In the genomic region with DNA sequence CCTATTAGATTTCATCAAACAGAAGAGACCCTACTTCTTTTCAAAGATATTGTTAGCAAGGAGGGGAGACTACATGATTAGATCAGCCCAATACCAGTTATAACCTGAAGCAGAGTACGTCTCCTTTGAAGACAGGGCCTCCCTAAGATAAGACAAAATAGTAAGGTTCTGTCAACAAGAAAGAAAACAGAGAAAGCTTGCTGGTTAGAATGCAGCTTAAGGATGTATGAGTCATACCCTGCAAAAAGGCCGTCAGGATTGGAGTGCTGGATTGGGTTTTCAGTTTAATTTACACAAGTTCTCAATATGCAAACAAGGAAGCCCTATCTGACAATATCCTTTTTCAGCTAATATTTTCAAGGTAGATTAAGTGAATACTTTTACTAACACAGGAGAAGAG, we compare ENCODE assay signal across 25 cellular contexts.
"Had no signal": no experiment of that assay in that cellular context is flagged by ENCODE, and none has a peak within 500 bp of the region (broad histone marks: within the 10 kb centered on the region; RNA-seq: fewer than 3 reads in every experiment).

No MANE protein-coding gene starts in this region.

- H3K4me1 Mint-ChIP-seq: activated B cell treated with CpG ODN at 0.5 μM for 24 hours; activated CD4-positive, alpha-beta memory T cell treated with anti-CD3 and anti-CD28 coated beads, Interleukin-2, amount 10 ng/mL, durations not matched to agents 7 days and 5 days; activated CD8-positive, alpha-beta memory T cell treated with anti-CD3 and anti-CD28 coated beads, Interleukin-2, amount 10 ng/mL, durations not matched to agents 7 days and 5 days; activated naive CD8-positive, alpha-beta T cell treated with anti-CD3 and anti-CD28 coated beads for 36 hours; naive B cell; stimulated activated memory B cell treated with anti-CD40 and anti-IgM and Interleukin-4, amounts not matched to agents 10 μg/mL and 1 μg/mL and 100 μg/mL, for 72 hours had no signal

- H3K4me3 ChIP-seq: left lung, mucosa of descending colon, ovary, psoas muscle, right lobe of liver, testis, upper lobe of right lung had no signal

- H3K27ac ChIP-seq: brain microvascular endothelial cell, foreskin keratinocyte, left lung, ovary, psoas muscle, right lobe of liver, testis, upper lobe of right lung had no signal

- H3K36me3 ChIP-seq: brain microvascular endothelial cell, left lung, ovary, right lobe of liver, upper lobe of right lung had no signal

- H3K27ac Mint-ChIP-seq: activated B cell treated with CpG ODN at 0.5 μM for 24 hours; activated CD4-positive, alpha-beta memory T cell treated with anti-CD3 and anti-CD28 coated beads, Interleukin-2, amount 10 ng/mL, durations not matched to agents 7 days and 5 days; activated CD8-positive, alpha-beta memory T cell treated with anti-CD3 and anti-CD28 coated beads, Interleukin-2, amount 10 ng/mL, durations not matched to agents 7 days and 5 days; activated naive CD8-positive, alpha-beta T cell treated with anti-CD3 and anti-CD28 coated beads for 36 hours; effector memory CD8-positive, alpha-beta T cell; naive B cell; stimulated activated memory B cell treated with anti-CD40 and anti-IgM and Interleukin-4, amounts not matched to agents 10 μg/mL and 1 μg/mL and 100 μg/mL, for 72 hours had no signal

- ATAC-seq: activated CD8-positive, alpha-beta memory T cell treated with anti-CD3 and anti-CD28 coated beads, Interleukin-2, amount 10 ng/mL, durations not matched to agents 7 days and 5 days; effector memory CD8-positive, alpha-beta T cell; foreskin keratinocyte; left lung; mucosa of descending colon; psoas muscle; right lobe of liver; stimulated activated memory B cell treated with anti-CD40 and anti-IgM and Interleukin-4, amounts not matched to agents 10 μg/mL and 1 μg/mL and 100 μg/mL, for 72 hours; upper lobe of right lung had no signal

- H3K4me3 Mint-ChIP-seq: activated B cell treated with CpG ODN at 0.5 μM for 24 hours; activated CD4-positive, alpha-beta memory T cell treated with anti-CD3 and anti-CD28 coated beads, Interleukin-2, amount 10 ng/mL, durations not matched to agents 7 days and 5 days; activated CD8-positive, alpha-beta memory T cell treated with anti-CD3 and anti-CD28 coated beads, Interleukin-2, amount 10 ng/mL, durations not matched to agents 7 days and 5 days; activated naive CD8-positive, alpha-beta T cell treated with anti-CD3 and anti-CD28 coated beads for 36 hours; effector memory CD8-positive, alpha-beta T cell; naive B cell; neural crest cell; stimulated activated memory B cell treated with anti-CD40 and anti-IgM and Interleukin-4, amounts not matched to agents 10 μg/mL and 1 μg/mL and 100 μg/mL, for 72 hours had no signal

- H3K36me3 Mint-ChIP-seq: activated CD8-positive, alpha-beta memory T cell treated with anti-CD3 and anti-CD28 coated beads, Interleukin-2, amount 10 ng/mL, durations not matched to agents 7 days and 5 days; activated naive CD8-positive, alpha-beta T cell treated with anti-CD3 and anti-CD28 coated beads for 36 hours; naive B cell; stimulated activated memory B cell treated with anti-CD40 and anti-IgM and Interleukin-4, amounts not matched to agents 10 μg/mL and 1 μg/mL and 100 μg/mL, for 72 hours had no signal

- H3K9me3 ChIP-seq: ovary, psoas muscle, right lobe of liver, testis, upper lobe of right lung had no signal

- H3K4me1 ChIP-seq: foreskin keratinocyte, left lung, psoas muscle, right lobe of liver, testis, upper lobe of right lung had no signal

- H3K27me3 Mint-ChIP-seq: activated B cell treated with CpG ODN at 0.5 μM for 24 hours; activated CD4-positive, alpha-beta memory T cell treated with anti-CD3 and anti-CD28 coated beads, Interleukin-2, amount 10 ng/mL, durations not matched to agents 7 days and 5 days; activated CD8-positive, alpha-beta memory T cell treated with anti-CD3 and anti-CD28 coated beads, Interleukin-2, amount 10 ng/mL, durations not matched to agents 7 days and 5 days; activated naive CD8-positive, alpha-beta T cell treated with anti-CD3 and anti-CD28 coated beads for 36 hours; effector memory CD8-positive, alpha-beta T cell; naive B cell; stimulated activated memory B cell treated with anti-CD40 and anti-IgM and Interleukin-4, amounts not matched to agents 10 μg/mL and 1 μg/mL and 100 μg/mL, for 72 hours had no signal

- H3K9me3 Mint-ChIP-seq: stimulated activated memory B cell treated with anti-CD40 and anti-IgM and Interleukin-4, amounts not matched to agents 10 μg/mL and 1 μg/mL and 100 μg/mL, for 72 hours had no signal

- DNase-seq: activated B cell treated with CpG ODN at 0.5 μM for 24 hours; activated CD4-positive, alpha-beta memory T cell treated with anti-CD3 and anti-CD28 coated beads, Interleukin-2, amount 10 ng/mL, durations not matched to agents 7 days and 5 days; activated CD4-positive, alpha-beta T cell treated with anti-CD3 and anti-CD28 coated beads for 4 hours; activated CD8-positive, alpha-beta memory T cell treated with anti-CD3 and anti-CD28 coated beads, Interleukin-2, amount 10 ng/mL, durations not matched to agents 7 days and 5 days; activated naive CD8-positive, alpha-beta T cell treated with anti-CD3 and anti-CD28 coated beads for 36 hours; brain microvascular endothelial cell; effector memory CD8-positive, alpha-beta T cell; foreskin keratinocyte; hippocampal formation; kidney; left lung; mammary epithelial cell; mucosa of descending colon; naive B cell; ovary; psoas muscle; right lobe of liver; small intestine; stimulated activated CD4-positive, alpha-beta T cell treated with anti-CD3 and anti-CD28 coated beads, Interleukin-4, amount 100 ng/mL, for 24 hours; T-helper 1 cell; T-helper 9 cell; testis; upper lobe of right lung had no signal

- H3K27me3 ChIP-seq: brain microvascular endothelial cell, foreskin keratinocyte, left lung, ovary, right lobe of liver, testis, upper lobe of right lung had no signal
